7 cellular contexts compared by ENCODE assay signal in genomic region chr4:56799291-56799823, GRCh38. TPM values are rescaled to one million over a fixed set of nuclear protein-coding genes. Genes with fewer than 3 reads are reported as not detected.
DNase-seq lines count a peak whose midpoint lies in the region; ATAC-seq, FAIRE-seq and TF ChIP-seq lines count a peak whose summit lies in the region.

No MANE protein-coding gene starts in this region.

- POLR2A ChIA-PET in activated naive CD8-positive, alpha-beta T cell treated with anti-CD3 and anti-CD28 coated beads, Interleukin-2, amount 10 ng/mL, durations not matched to agents 7 days and 5 days (lab: Charles Lee): interaction anchor here (0.6 to 1.6 kb wide), 5 partner anchors 32 to 504 kb away, joined by 3 to 4 read pairs (median 3); no protein-coding TSS in a partner anchor

- H3K4me3 Mint-ChIP-seq in activated naive CD8-positive, alpha-beta T cell treated with anti-CD3 and anti-CD28 coated beads, Interleukin-2, amount 10 ng/mL, durations not matched to agents 7 days and 5 days: peak overlapping the region; percentile 87

- no peak overlapping the region for H3K9ac ChIP-seq in HUES64 (ENCODE audit: low read depth, low read length)
- H3K9ac ChIP-seq in kidney (ENCODE audit: low read length in 2 of 2): peak overlapping the region in 1 of 2 donors; percentile 44

- intact Hi-C loops in kidney (cut with DNase I): no loop called here

- H3K4me1 Mint-ChIP-seq in activated naive CD8-positive, alpha-beta T cell treated with anti-CD3 and anti-CD28 coated beads, Interleukin-2, amount 10 ng/mL, durations not matched to agents 7 days and 5 days: peaks cover 18% of the 10 kb centered on the region

- H3K4me1 ChIP-seq in HUES64 (ENCODE audit: insufficient read depth, low read length) (no peaks in the 10 kb centered on the region), kidney (ENCODE audit: control insufficient read depth in 1 of 2, insufficient read depth in 1 of 2, low read depth in 1 of 2, low read length in 2 of 2) (no peaks in the 10 kb centered on the region)

- H3K9me3 ChIP-seq in HUES64 (ENCODE audit: insufficient read depth, low read depth, low read length) (no peaks in the 10 kb centered on the region), kidney (ENCODE audit: control insufficient read depth in 1 of 2, low read length in 2 of 2) (no peaks in the 10 kb centered on the region)

- DNase-seq in activated naive CD8-positive, alpha-beta T cell treated with anti-CD3 and anti-CD28 coated beads, Interleukin-2, amount 10 ng/mL, durations not matched to agents 7 days and 5 days: no peak
- DNase-seq in kidney: no peak
- peak in 7 of 49 donors; percentile 1 to 39 (median 7) for DNase-seq in substantia nigra (lab: John Stamatoyannopoulos, UW)
- DNase-seq in H4 (ENCODE audit: low spot score): no peak
- no peak for DNase-seq in NCI-H345 treated with DMSO at 0.1 percent for 48 hours (lab: John Stamatoyannopoulos, UW; ENCODE audit: unreplicated experiment)
- DNase-seq in NCI-H187 (lab: John Stamatoyannopoulos, UW): no peak

- H3K27ac ChIP-seq in HUES64 (ENCODE audit: low read depth, low read length): no peak overlapping the region
- H3K27ac ChIP-seq in kidney (ENCODE audit: low read depth in 2 of 2, low read length in 2 of 2): peak overlapping the region; percentile 37 to 43
- peak overlapping the region; percentile 72 for H3K27ac ChIP-seq in substantia nigra (ENCODE audit: low read depth, low read length, poor library complexity, severe bottlenecking)

- H3K36me3 ChIP-seq in HUES64 (ENCODE audit: insufficient read depth, low read length) (no peaks in the 10 kb centered on the region), kidney (ENCODE audit: control insufficient read depth in 1 of 2, insufficient read depth in 2 of 2, low read length in 2 of 2) (no peaks in the 10 kb centered on the region)

- no peak for FAIRE-seq in kidney (lab: Jason Lieb, UNC)

- peak overlapping the region; percentile 75; the same call in 1 of the 2 replicates for H3K4me3 ChIP-seq in HUES64 (ENCODE audit: low read length)
- H3K4me3 ChIP-seq in kidney (ENCODE audit: low read length in 2 of 2): peak overlapping the region; percentile 73 to 78

- WGBS in HUES64: 81% methylated on average over 11 of the region's 11 CpGs

- H3K27me3 Mint-ChIP-seq in activated naive CD8-positive, alpha-beta T cell treated with anti-CD3 and anti-CD28 coated beads, Interleukin-2, amount 10 ng/mL, durations not matched to agents 7 days and 5 days: peaks cover 9% of the 10 kb centered on the region

- H3K27me3 ChIP-seq in HUES64 (ENCODE audit: insufficient read depth, low read length): peaks cover 9% of the 10 kb centered on the region

- no peak for TF ChIP-seq CTCF in kidney (IDR thresholded peaks at IDR 0.05; ENCODE audit: borderline replicate concordance, extremely low read depth, insufficient read depth)

- ATAC-seq in activated naive CD8-positive, alpha-beta T cell treated with anti-CD3 and anti-CD28 coated beads, Interleukin-2, amount 10 ng/mL, durations not matched to agents 7 days and 5 days (ENCODE audit: low read depth): no peak

- no peaks in the 10 kb centered on the region for H3K9me3 Mint-ChIP-seq in activated naive CD8-positive, alpha-beta T cell treated with anti-CD3 and anti-CD28 coated beads, Interleukin-2, amount 10 ng/mL, durations not matched to agents 7 days and 5 days

- H3K27ac Mint-ChIP-seq in activated naive CD8-positive, alpha-beta T cell treated with anti-CD3 and anti-CD28 coated beads, Interleukin-2, amount 10 ng/mL, durations not matched to agents 7 days and 5 days: peak overlapping the region; percentile 53

- no peaks in the 10 kb centered on the region for H3K36me3 Mint-ChIP-seq in activated naive CD8-positive, alpha-beta T cell treated with anti-CD3 and anti-CD28 coated beads, Interleukin-2, amount 10 ng/mL, durations not matched to agents 7 days and 5 days

RNA-seq across cellular contexts. Expression of gene SPINK2, which starts 22.1 kb away (rescaled TPM):
- 1.3 TPM for polyA plus RNA-seq in HUES64 (2013, experiment 1 of 2)
- 0.89 TPM for polyA plus RNA-seq in HUES64 (2013, experiment 2 of 2)
- total RNA-seq in activated naive CD8-positive, alpha-beta T cell treated with anti-CD3 and anti-CD28 coated beads, Interleukin-2, amount 10 ng/mL, durations not matched to agents 7 days and 5 days: 1 to 10 TPM; 7.5 to 9.8 TPM
- 1.0 TPM for total RNA-seq in kidney
- not detected for polyA plus RNA-seq in kidney (ENCODE audit: insufficient read depth, low read depth, low replicate concordance)
- 0.45 TPM in 1 of 2 replicates, not detected in the other for total RNA-seq in H4 (2014; rRNA removed; shearing (Covaris generic))
